ENCODE assay signal across 24 cellular contexts in the genomic region with DNA sequence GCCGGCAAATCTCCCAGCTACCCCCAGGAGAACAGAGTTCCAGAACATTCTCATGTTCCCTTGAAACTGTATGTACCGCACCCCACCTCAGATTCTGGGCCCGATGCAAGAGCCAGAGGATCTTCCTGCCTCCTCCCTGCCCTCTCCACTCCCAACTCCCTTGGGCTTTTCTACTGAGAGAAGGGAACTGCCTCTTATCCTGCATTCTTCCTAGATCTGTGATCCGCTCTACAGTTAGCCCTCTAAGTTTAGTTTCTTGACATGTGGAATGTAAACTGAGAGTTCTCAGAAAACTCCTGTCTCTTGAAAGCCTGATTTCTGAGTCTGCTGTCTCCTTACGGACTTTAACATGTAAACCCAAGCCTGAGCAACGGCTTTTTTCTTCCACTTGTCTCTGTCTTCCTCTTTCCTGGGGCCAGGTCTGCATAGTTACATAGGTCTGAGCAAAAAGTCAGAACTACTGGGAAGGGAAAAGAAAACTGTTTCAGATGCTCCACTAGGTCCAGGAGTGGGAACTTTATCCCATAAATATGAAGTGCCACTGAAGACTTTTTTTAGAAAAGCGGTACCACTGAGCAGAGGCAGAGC.
DNase-seq lines count a peak whose midpoint lies in the region; ATAC-seq and TF ChIP-seq lines count a peak whose summit lies in the region.
"Had no signal": no experiment of that assay in that cellular context is flagged by ENCODE, and none has a peak within 500 bp of the region (broad histone marks: within the 10 kb centered on the region; RNA-seq: fewer than 3 reads in every experiment).

No MANE protein-coding gene starts in this region.

- H3K27ac ChIP-seq in colonic mucosa (peak overlapping the region; percentile 48), mucosa of rectum (ENCODE audit: low read depth in 2 of 2, low read length in 2 of 2) (peak overlapping the region; percentile 18 to 67), testis (peak overlapping the region in 1 of 2 donors; percentile 23), neuronal stem cell (replicated peaks; ENCODE audit: low read length) (no peak overlapping the region)
- H3K27ac ChIP-seq: BLaER1, body of pancreas, dorsolateral prefrontal cortex, KMS-11, parathyroid adenoma had no signal

- H3K27ac Mint-ChIP-seq in activated CD8-positive, alpha-beta T cell treated with anti-CD3 and anti-CD28 coated beads for 36 hours: no peak overlapping the region
- H3K27ac Mint-ChIP-seq: type B pancreatic cell had no signal

- no peak overlapping the region for H3K18ac ChIP-seq in neuronal stem cell (ENCODE audit: low read length)

- no peak for ATAC-seq in activated CD8-positive, alpha-beta T cell treated with anti-CD3 and anti-CD28 coated beads for 36 hours
- ATAC-seq in GM18511 (IDR thresholded peaks at IDR 0.05; ENCODE audit: unreplicated experiment): no peak
- ATAC-seq: body of pancreas, esophagus mucosa, PC-3 had no signal

- H4K8ac ChIP-seq in neuronal stem cell (ENCODE audit: low read depth, low read length): no peak overlapping the region

- H2BK120ac ChIP-seq in neuronal stem cell (ENCODE audit: low read depth, low read length): no peak overlapping the region

- H3K4me1 Mint-ChIP-seq in activated CD8-positive, alpha-beta T cell treated with anti-CD3 and anti-CD28 coated beads for 36 hours (ENCODE audit: low read depth): no peaks in the 10 kb centered on the region

- POLR2A ChIA-PET in activated CD8-positive, alpha-beta T cell treated with anti-CD3 and anti-CD28 coated beads for 36 hours (lab: Charles Lee): interaction anchor here (1.0 kb wide), 1 partner anchor 15 kb away, joined by 3 read pairs; no protein-coding TSS in a partner anchor

- H3K9me3 ChIP-seq in colonic mucosa (no peaks in the 10 kb centered on the region), mucosa of rectum (ENCODE audit: control insufficient read depth in 2 of 2, low read length in 2 of 2) (no peaks in the 10 kb centered on the region), testis (no peaks in the 10 kb centered on the region), neuronal stem cell (replicated peaks in 1 of 2; ENCODE audit: control insufficient read depth in 2 of 2, insufficient read depth in 1 of 2, low read depth in 1 of 2, low read length in 2 of 2) (no peaks in the 10 kb centered on the region)
- H3K9me3 ChIP-seq: BLaER1, body of pancreas had no signal

- WGBS in testis, 2 donors: 57 to 71% methylated on average over 7 of the region's 7 CpGs
- WGBS in neuronal stem cell (ENCODE audit: extremely low coverage in 2 of 2, insufficient read length in 2 of 2, insufficient replicate concordance in 1 of 2), 2 donors: no CpG with 5 or more reads among the region's 7 CpGs

- H2AFZ ChIP-seq in neuronal stem cell (ENCODE audit: low read length): no peak overlapping the region
- H2AFZ ChIP-seq: parathyroid adenoma had no signal

- no peak overlapping the region for H3K23ac ChIP-seq in neuronal stem cell (ENCODE audit: low read depth, low read length, poor library complexity)

- no peak overlapping the region for H2AK5ac ChIP-seq in neuronal stem cell (ENCODE audit: low read depth, low read length)

- no peaks in the 10 kb centered on the region for H3K27me3 ChIP-seq in colonic mucosa
- no peaks in the 10 kb centered on the region for H3K27me3 ChIP-seq in mucosa of rectum (ENCODE audit: control insufficient read depth in 2 of 2, insufficient read depth in 2 of 2, low read length in 2 of 2)
- H3K27me3 ChIP-seq in testis: no peaks in the 10 kb centered on the region
- no peaks in the 10 kb centered on the region for H3K27me3 ChIP-seq in neuronal stem cell (ENCODE audit: control insufficient read depth in 3 of 3, insufficient read depth in 3 of 3, low read depth in 1 of 3, low read length in 3 of 3)
- H3K27me3 ChIP-seq: BLaER1, body of pancreas had no signal

- no peak overlapping the region for H2BK15ac ChIP-seq in neuronal stem cell (ENCODE audit: low read length)

- no peak overlapping the region for H3K14ac ChIP-seq in neuronal stem cell (ENCODE audit: low read length)

- no peak overlapping the region for H2BK5ac ChIP-seq in neuronal stem cell (ENCODE audit: low read length)

- H3K27me3 Mint-ChIP-seq in activated CD8-positive, alpha-beta T cell treated with anti-CD3 and anti-CD28 coated beads for 36 hours: no peaks in the 10 kb centered on the region
- H3K27me3 Mint-ChIP-seq: type B pancreatic cell had no signal

- H3K4me1 ChIP-seq in colonic mucosa (no peaks in the 10 kb centered on the region), mucosa of rectum (ENCODE audit: control insufficient read depth in 2 of 2, insufficient read depth in 2 of 2, low read length in 2 of 2) (peaks cover 0 to 3% of the 10 kb centered on the region in 2 donors), testis (no peaks in the 10 kb centered on the region), neuronal stem cell (ENCODE audit: control insufficient read depth in 2 of 2, insufficient read depth in 1 of 2, low read depth in 1 of 2, low read length in 2 of 2) (no peaks in the 10 kb centered on the region)
- H3K4me1 ChIP-seq: body of pancreas, parathyroid adenoma had no signal

- H3K36me3 ChIP-seq in colonic mucosa (no peaks in the 10 kb centered on the region), mucosa of rectum (ENCODE audit: control insufficient read depth in 2 of 2, insufficient read depth in 2 of 2, low read length in 2 of 2) (no peaks in the 10 kb centered on the region), testis (ENCODE audit: low read depth, missing control alignments) (no peaks in the 10 kb centered on the region), neuronal stem cell (replicated peaks in 1 of 2; ENCODE audit: control insufficient read depth in 2 of 2, insufficient read depth in 2 of 2, low read length in 2 of 2) (no peaks in the 10 kb centered on the region)
- H3K36me3 ChIP-seq: BLaER1 had no signal

- H3K4me2 ChIP-seq in neuronal stem cell (ENCODE audit: insufficient read depth, low read length, poor library complexity, severe bottlenecking): no peak overlapping the region
- H3K4me2 ChIP-seq: BLaER1, KMS-11 had no signal

- H3K79me1 ChIP-seq in neuronal stem cell (ENCODE audit: low read depth, low read length): no peaks in the 10 kb centered on the region

- no peak for TF ChIP-seq POLR2A in testis (IDR thresholded peaks at IDR 0.05)

- no peaks in the 10 kb centered on the region for H3K36me3 Mint-ChIP-seq in activated CD8-positive, alpha-beta T cell treated with anti-CD3 and anti-CD28 coated beads for 36 hours (ENCODE audit: low read depth)

- no peak overlapping the region for H3K4me3 ChIP-seq in colonic mucosa
- no peak overlapping the region for H3K4me3 ChIP-seq in mucosa of rectum (ENCODE audit: low read length in 2 of 2)
- no peak overlapping the region for H3K4me3 ChIP-seq in testis
- no peak overlapping the region for H3K4me3 ChIP-seq in neuronal stem cell (ENCODE audit: low read length in 2 of 2)
- H3K4me3 ChIP-seq: BLaER1, body of pancreas, dorsolateral prefrontal cortex had no signal

- H3K9me3 Mint-ChIP-seq in activated CD8-positive, alpha-beta T cell treated with anti-CD3 and anti-CD28 coated beads for 36 hours: no peaks in the 10 kb centered on the region
- H3K9me3 Mint-ChIP-seq: type B pancreatic cell had no signal

- peak overlapping the region in 1 of 2 donors; percentile 39 for H3K9ac ChIP-seq in colonic mucosa (ENCODE audit: low read depth in 2 of 2, low read length in 2 of 2)
- no peak overlapping the region for H3K9ac ChIP-seq in mucosa of rectum (ENCODE audit: low read depth in 1 of 2, low read length in 2 of 2)
- no peak overlapping the region for H3K9ac ChIP-seq in neuronal stem cell (ENCODE audit: low read depth, low read length, poor library complexity)
- H3K9ac ChIP-seq: BLaER1, KMS-11, parathyroid adenoma had no signal

- H3K4ac ChIP-seq in neuronal stem cell (ENCODE audit: low read length): no peak overlapping the region

- intact Hi-C loops in colonic mucosa (cut with DNase I) (no loop called here), testis (cut with DNase I; ENCODE audit: low total_unique reads) (no loop called here)
- intact Hi-C loops in activated CD8-positive, alpha-beta T cell treated with anti-CD3 and anti-CD28 coated beads for 36 hours (cut with micrococcal nuclease): no loop called here

- DNase-seq in NOMO-1 (lab: John Stamatoyannopoulos, UW; ENCODE audit: unreplicated experiment in 2 of 2) (peak; percentile 42 to 44), NOMO-1 treated with dmso at 0.1 percent for 144 hours (lab: John Stamatoyannopoulos, UW; ENCODE audit: unreplicated experiment) (no peak), colonic mucosa (no peak), testis (peak; percentile 37), neuronal stem cell (ENCODE audit: low spot score) (no peak)
- no peak for DNase-seq in activated CD8-positive, alpha-beta T cell treated with anti-CD3 and anti-CD28 coated beads for 36 hours
- DNase-seq: 8988T; activated CD4-positive, alpha-beta T cell treated with anti-CD3 and anti-CD28 coated beads, Interleukin-2, amount 50 U/mL, for 4 hours; activated naive CD4-positive, alpha-beta T cell treated with anti-CD3 and anti-CD28 coated beads, Interleukin-2, amount 50 U/mL, for 16 hours; body of pancreas; DMS153; dorsolateral prefrontal cortex; GOT3; kidney glomerular epithelial cell; NCI-H1105 treated with DMSO at 0.1 percent for 48 hours; NCI-H524 treated with DMSO at 0.1 percent for 48 hours; PC-3 had no signal

- H2BK12ac ChIP-seq in neuronal stem cell (ENCODE audit: low read length): no peak overlapping the region

- CTCF ChIA-PET in activated CD8-positive, alpha-beta T cell treated with anti-CD3 and anti-CD28 coated beads for 36 hours (lab: Charles Lee): no interaction called here

- TF ChIP-seq CTCF in colonic mucosa (IDR thresholded peaks at IDR 0.05) (no peak), testis (IDR thresholded peaks at IDR 0.05) (no peak)
- no peak for TF ChIP-seq CTCF in activated CD8-positive, alpha-beta T cell treated with anti-CD3 and anti-CD28 coated beads for 36 hours (IDR thresholded peaks at IDR 0.05)

- H3K4me3 Mint-ChIP-seq in activated CD8-positive, alpha-beta T cell treated with anti-CD3 and anti-CD28 coated beads for 36 hours: no peak overlapping the region
- H3K4me3 Mint-ChIP-seq: type B pancreatic cell had no signal

- no peak overlapping the region for H4K91ac ChIP-seq in neuronal stem cell (ENCODE audit: low read depth, low read length, poor library complexity)

Comparison
In these comparisons a context has a peak if more than half of its experiments do, and no peak if none do; other contexts are left out.
1. DNase-seq: peak in NOMO-1 (2 of 2) and testis (single experiment); none in NOMO-1 treated with dmso at 0.1 percent for 144 hours (single experiment), colonic mucosa (single experiment), activated CD8-positive, alpha-beta T cell treated with anti-CD3 and anti-CD28 coated beads for 36 hours (single experiment) and neuronal stem cell (single experiment).